ENCODE assay signal across 23 cellular contexts in genomic region chr7:12351843-12352242, GRCh38. TPM values are rescaled to one million over a fixed set of nuclear protein-coding genes. Genes with fewer than 3 reads are reported as not detected.
"Had no signal": no experiment of that assay in that cellular context is flagged by ENCODE, and none has a peak within 500 bp of the region (broad histone marks: within the 10 kb centered on the region; RNA-seq: fewer than 3 reads in every experiment).

No MANE protein-coding gene starts in this region.

- H3K36me3 Mint-ChIP-seq: activated naive CD8-positive, alpha-beta T cell; brain had no signal

- ATAC-seq: activated T-helper 17 cell treated with anti-CD3 and anti-CD28 coated beads, Interleukin-2, amount 50 U/mL, for 72 hours had no signal

- H3K4me1 Mint-ChIP-seq: activated T-helper 17 cell treated with anti-CD3 and anti-CD28 coated beads, Interleukin-2, amount 50 U/mL, for 72 hours; brain had no signal

- H3K27me3 Mint-ChIP-seq: activated CD4-positive, alpha-beta memory T cell treated with anti-CD3 and anti-CD28 coated beads, Interleukin-2, amount 10 ng/mL, durations not matched to agents 7 days and 5 days; activated T-helper 17 cell treated with anti-CD3 and anti-CD28 coated beads, Interleukin-2, amount 50 U/mL, for 72 hours had no signal

- H3K27ac Mint-ChIP-seq: activated CD4-positive, alpha-beta memory T cell treated with anti-CD3 and anti-CD28 coated beads, Interleukin-2, amount 10 ng/mL, durations not matched to agents 7 days and 5 days; activated CD4-positive, alpha-beta T cell treated with anti-CD3 and anti-CD28 coated beads, Interleukin-2, amount 10 ng/mL, durations not matched to agents 7 days and 5 days; activated naive CD4-positive, alpha-beta T cell treated with anti-CD3 and anti-CD28 coated beads for 36 hours; activated naive CD8-positive, alpha-beta T cell; activated T-helper 17 cell treated with anti-CD3 and anti-CD28 coated beads, Interleukin-2, amount 50 U/mL, for 72 hours; brain had no signal

- DNase-seq: activated CD4-positive, alpha-beta memory T cell treated with anti-CD3 and anti-CD28 coated beads, Interleukin-2, amount 10 ng/mL, durations not matched to agents 7 days and 5 days; activated CD4-positive, alpha-beta T cell treated with anti-CD3 and anti-CD28 coated beads, Interleukin-2, amount 10 ng/mL, durations not matched to agents 7 days and 5 days; activated CD4-positive, CD25-positive, alpha-beta regulatory T cell; activated gamma-delta T cell; activated naive CD4-positive, alpha-beta T cell treated with anti-CD3 and anti-CD28 coated beads for 36 hours; activated T-cell treated with anti-CD3 and anti-CD28 coated beads for 4 hours; activated T-cell treated with anti-CD3 and anti-CD28 coated beads, Interleukin-2, amount 50 U/mL, for 48 hours; amygdala; cerebellar nuclear complex; Kasumi-1; NCI-H1105; NCI-H1436 treated with DMSO at 0.1 percent for 48 hours; NCI-H187; NCI-H2081; NCI-H510A treated with DMSO at 0.1 percent for 48 hours; NCI-H69; PC-9; SJCRH30; SK-N-SH; T-helper 1 cell had no signal

- H3K9me3 Mint-ChIP-seq: activated CD4-positive, alpha-beta T cell treated with anti-CD3 and anti-CD28 coated beads, Interleukin-2, amount 10 ng/mL, durations not matched to agents 7 days and 5 days; activated naive CD4-positive, alpha-beta T cell treated with anti-CD3 and anti-CD28 coated beads for 36 hours; activated T-helper 17 cell treated with anti-CD3 and anti-CD28 coated beads, Interleukin-2, amount 50 U/mL, for 72 hours had no signal

- H3K4me3 Mint-ChIP-seq: activated CD4-positive, alpha-beta memory T cell treated with anti-CD3 and anti-CD28 coated beads, Interleukin-2, amount 10 ng/mL, durations not matched to agents 7 days and 5 days; activated CD4-positive, alpha-beta T cell treated with anti-CD3 and anti-CD28 coated beads, Interleukin-2, amount 10 ng/mL, durations not matched to agents 7 days and 5 days; activated naive CD4-positive, alpha-beta T cell treated with anti-CD3 and anti-CD28 coated beads for 36 hours; activated naive CD8-positive, alpha-beta T cell; activated T-helper 17 cell treated with anti-CD3 and anti-CD28 coated beads, Interleukin-2, amount 50 U/mL, for 72 hours; brain had no signal

RNA-seq across cellular contexts. Expression of gene VWDE, which starts 51.8 kb away (rescaled TPM):
- total RNA-seq: SJCRH30 had no signal
